In the genomic region with DNA sequence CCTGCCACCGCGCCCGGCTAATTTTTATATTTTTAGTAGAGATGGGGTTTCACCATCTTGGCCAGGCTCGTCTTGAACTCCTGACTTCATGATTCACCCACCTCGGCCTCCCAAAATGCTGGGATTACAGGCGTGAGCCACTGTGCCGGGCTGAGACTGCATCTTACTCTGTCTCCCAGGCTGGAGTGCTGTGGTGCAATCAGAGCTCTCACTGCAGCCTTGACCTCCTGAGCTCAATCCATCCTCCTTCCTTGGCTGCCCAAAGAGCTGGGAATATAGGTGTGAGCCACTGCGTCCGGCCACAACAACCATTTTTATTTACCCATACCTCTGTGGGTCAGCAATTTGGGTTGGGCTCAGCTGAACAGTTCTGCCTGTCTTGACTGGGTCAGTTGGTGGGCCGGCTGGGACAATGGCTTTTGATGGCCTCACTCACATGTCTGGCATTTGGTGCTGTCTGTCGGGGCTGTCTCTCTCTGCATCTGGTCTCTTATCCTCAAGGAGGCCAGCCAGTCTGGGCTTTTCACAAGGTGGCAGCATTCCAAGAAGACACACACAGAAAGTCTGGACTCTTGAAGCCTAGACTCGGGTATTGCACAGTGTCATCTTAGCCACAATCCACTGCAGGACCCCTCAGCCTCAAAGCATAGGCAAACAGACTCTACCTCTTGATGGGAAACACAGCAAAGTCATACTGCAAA, we compare ENCODE assay signal across 21 cellular contexts.
A peak's percentile ranks its signal among the peaks of the same experiment; 100 is the strongest.
DNase-seq lines count a peak whose midpoint lies in the region; ATAC-seq and TF ChIP-seq lines count a peak whose summit lies in the region.
"Had no signal": no experiment of that assay in that cellular context is flagged by ENCODE, and none has a peak within 500 bp of the region (broad histone marks: within the 10 kb centered on the region; RNA-seq: fewer than 3 reads in every experiment).

No MANE protein-coding gene starts in this region.

- H3K36me3 Mint-ChIP-seq in mesothelial cell of epicardium: peaks cover 1% of the 10 kb centered on the region
- H3K36me3 Mint-ChIP-seq in activated T-helper 17 cell treated with anti-CD3 and anti-CD28 coated beads, Interleukin-2, amount 50 U/mL, for 72 hours (ENCODE audit: low read depth): no peaks in the 10 kb centered on the region
- H3K36me3 Mint-ChIP-seq: CD14-positive monocyte had no signal

- intact Hi-C loops in colonic mucosa (cut with DNase I) (no loop called here), transverse colon (cut with DNase I; ENCODE audit: low total_unique reads) (no loop called here)

- 76% methylated on average over 12 of the region's 12 CpGs; no CpG with 5 or more reads in 1 of the 2 donors for WGBS in transverse colon (ENCODE audit: low coverage in 1 of 2), 2 donors

- no peak overlapping the region for H3K4me3 ChIP-seq in colonic mucosa
- H3K4me3 ChIP-seq in transverse colon: no peak overlapping the region
- H3K4me3 ChIP-seq: GM12878, HAP-1 had no signal

- in situ Hi-C loops in transverse colon (cut with MboI; ENCODE audit: low pct_ligation_motif_present in 1 of 4, low pct_unique_long_range_greater_than_20kb in 1 of 4, low sequenced_read_pairs in 3 of 4): no loop called here

- H3K27ac Mint-ChIP-seq in mesothelial cell of epicardium: peak overlapping the region; percentile 14
- H3K27ac Mint-ChIP-seq in activated T-helper 17 cell treated with anti-CD3 and anti-CD28 coated beads, Interleukin-2, amount 50 U/mL, for 72 hours: no peak overlapping the region
- H3K27ac Mint-ChIP-seq: CD14-positive monocyte had no signal

- H3K4me3 Mint-ChIP-seq in mesothelial cell of epicardium: no peak overlapping the region
- H3K4me3 Mint-ChIP-seq in activated T-helper 17 cell treated with anti-CD3 and anti-CD28 coated beads, Interleukin-2, amount 50 U/mL, for 72 hours: no peak overlapping the region
- H3K4me3 Mint-ChIP-seq: CD14-positive monocyte had no signal

- no peaks in the 10 kb centered on the region for H3K4me1 Mint-ChIP-seq in mesothelial cell of epicardium
- no peaks in the 10 kb centered on the region for H3K4me1 Mint-ChIP-seq in activated T-helper 17 cell treated with anti-CD3 and anti-CD28 coated beads, Interleukin-2, amount 50 U/mL, for 72 hours
- H3K4me1 Mint-ChIP-seq: CD14-positive monocyte had no signal

- H3K36me3 ChIP-seq in colonic mucosa (no peaks in the 10 kb centered on the region), transverse colon (no peaks in the 10 kb centered on the region)
- H3K36me3 ChIP-seq: HAP-1 had no signal

- TF ChIP-seq EP300 in transverse colon (IDR thresholded peaks at IDR 0.05; ENCODE audit: low read depth): no peak

- H3K9me3 ChIP-seq in colonic mucosa (no peaks in the 10 kb centered on the region), transverse colon (no peaks in the 10 kb centered on the region)

- H3K9me3 Mint-ChIP-seq in mesothelial cell of epicardium: peaks cover 9% of the 10 kb centered on the region
- H3K9me3 Mint-ChIP-seq in activated T-helper 17 cell treated with anti-CD3 and anti-CD28 coated beads, Interleukin-2, amount 50 U/mL, for 72 hours: no peaks in the 10 kb centered on the region

- no peak for TF ChIP-seq CTCF in colonic mucosa (IDR thresholded peaks at IDR 0.05)
- no peak for TF ChIP-seq CTCF in mesothelial cell of epicardium (IDR thresholded peaks at IDR 0.05; ENCODE audit: unreplicated experiment)
- TF ChIP-seq CTCF in transverse colon (IDR thresholded peaks at IDR 0.05): no peak

- H3K27ac ChIP-seq in colonic mucosa (no peak overlapping the region), transverse colon (no peak overlapping the region)

- ATAC-seq in activated T-helper 17 cell treated with anti-CD3 and anti-CD28 coated beads, Interleukin-2, amount 50 U/mL, for 72 hours (replicated peaks): no peak
- no peak for ATAC-seq in HG02852 (IDR thresholded peaks at IDR 0.05; ENCODE audit: unreplicated experiment)
- ATAC-seq: GM12878 had no signal

- no peak overlapping the region for H3K9ac ChIP-seq in colonic mucosa (ENCODE audit: low read depth in 2 of 2, low read length in 2 of 2)

- no peak for TF ChIP-seq POLR2A in transverse colon (IDR thresholded peaks at IDR 0.05)

- H3K27me3 ChIP-seq in colonic mucosa (no peaks in the 10 kb centered on the region), transverse colon (no peaks in the 10 kb centered on the region)

- peaks cover 6% of the 10 kb centered on the region for H3K27me3 Mint-ChIP-seq in mesothelial cell of epicardium (ENCODE audit: low read depth)
- H3K27me3 Mint-ChIP-seq in activated T-helper 17 cell treated with anti-CD3 and anti-CD28 coated beads, Interleukin-2, amount 50 U/mL, for 72 hours: no peaks in the 10 kb centered on the region

- H3K4me1 ChIP-seq in colonic mucosa (peaks cover 5% of the 10 kb centered on the region), transverse colon (peaks cover 0 to 19% (median 10%) of the 10 kb centered on the region in 4 donors)
- H3K4me1 ChIP-seq: HAP-1 had no signal

- DNase-seq in NCI-H82 (lab: John Stamatoyannopoulos, UW) (peak; percentile 28), NCI-H82 treated with DMSO at 0.1 percent for 48 hours (lab: John Stamatoyannopoulos, UW; ENCODE audit: unreplicated experiment) (no peak), colonic mucosa (peak; percentile 50), mesothelial cell of epicardium (ENCODE audit: low spot score in 2 of 2, unreplicated experiment in 2 of 2) (no peak), transverse colon (peak; percentile 25), cerebellum (ENCODE audit: low spot score) (no peak)
- DNase-seq: 8988T, DMS153, GF-D8, NCI-H1092 treated with DMSO at 0.1 percent for 48 hours, NCI-H146, NCI-H2029 treated with DMSO at 0.1 percent for 48 hours, NCI-H2171, NCI-H446, NCI-H748 treated with DMSO at 0.1 percent for 48 hours, SHP77 treated with DMSO at 0.1 percent for 48 hours had no signal

Comparison
In these comparisons a context has a peak if more than half of its experiments do, and no peak if none do; other contexts are left out.
1. DNase-seq: peak in NCI-H82 (single experiment), colonic mucosa (single experiment) and transverse colon (single experiment); none in NCI-H82 treated with DMSO at 0.1 percent for 48 hours (single experiment), mesothelial cell of epicardium (0 of 2) and cerebellum (single experiment).